In the genomic region with DNA sequence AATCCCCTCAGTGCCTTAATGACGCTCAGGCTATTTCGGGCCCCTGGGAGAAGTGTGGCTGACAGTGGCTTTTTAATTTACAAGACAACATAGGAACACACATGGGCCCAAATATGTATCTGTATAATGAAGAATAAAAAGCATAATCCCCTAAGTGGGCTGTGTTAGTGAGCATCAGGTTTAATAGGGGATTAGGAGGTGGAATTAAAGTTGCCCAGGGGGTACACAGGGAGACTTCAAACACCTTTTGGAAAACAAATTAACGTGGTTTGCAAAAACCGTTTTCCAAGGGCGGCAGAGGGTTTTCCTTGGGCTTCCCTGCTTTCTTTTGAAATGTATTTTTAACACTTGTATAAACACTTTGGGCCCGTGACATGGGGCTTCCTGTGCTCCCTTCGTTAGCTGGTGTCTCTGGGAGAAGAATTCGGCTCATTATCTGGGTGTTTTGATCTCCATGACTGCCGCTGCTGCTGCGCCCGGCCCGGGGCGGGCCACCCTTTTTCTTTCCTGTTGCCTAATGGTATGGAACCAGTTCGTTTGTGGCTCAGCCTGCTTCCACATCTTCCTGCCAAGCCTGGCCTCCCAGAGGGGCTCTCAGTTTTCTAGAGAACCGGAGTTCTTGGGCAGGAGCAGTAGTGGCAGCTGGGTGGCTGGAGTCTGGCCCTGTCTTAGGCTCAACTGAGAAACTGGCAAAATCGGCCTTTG, we compare ENCODE assay signal across 21 cellular contexts.
DNase-seq lines count a peak whose midpoint lies in the region; ATAC-seq, FAIRE-seq and TF ChIP-seq lines count a peak whose summit lies in the region.
"Had no signal": no experiment of that assay in that cellular context is flagged by ENCODE, and none has a peak within 500 bp of the region (broad histone marks: within the 10 kb centered on the region; RNA-seq: fewer than 3 reads in every experiment).

No MANE protein-coding gene starts in this region.

- TF ChIP-seq POLR2A in NB4 (IDR thresholded peaks at IDR 0.05; ENCODE audit: extremely low read depth, insufficient read length): no peak
- no peak for TF ChIP-seq POLR2A in K562 (conservative IDR thresholded peaks at IDR 0.05)

- WGBS in K562 (ENCODE audit: insufficient coverage, low coverage, missing lambda C conversion rate): 30% methylated on average over 16 of the region's 16 CpGs
- no CpG with 5 or more reads among the region's 16 CpGs for WGBS in neuronal stem cell (ENCODE audit: extremely low coverage in 2 of 2, insufficient read length in 2 of 2, insufficient replicate concordance in 1 of 2), 2 donors

- no peaks in the 10 kb centered on the region for H3K27me3 ChIP-seq in K562 (ENCODE audit: control insufficient read depth in 2 of 2, insufficient read depth in 2 of 2, low read length in 2 of 2)
- H3K27me3 ChIP-seq in neuronal stem cell (ENCODE audit: control insufficient read depth in 3 of 3, insufficient read depth in 3 of 3, low read depth in 1 of 3, low read length in 3 of 3): peaks cover 0 to 29% (median 0%) of the 10 kb centered on the region in 3 experiments
- H3K27me3 ChIP-seq: breast epithelium, heart left ventricle had no signal

- H2AFZ ChIP-seq in K562 (ENCODE audit: low read depth, low read length) (peak overlapping the region; percentile 36; the same call in 1 of the 2 replicates), neuronal stem cell (ENCODE audit: low read length) (no peak overlapping the region)

- H3K4ac ChIP-seq in neuronal stem cell (ENCODE audit: low read length): no peak overlapping the region

- H3K4me1 ChIP-seq in K562 (replicated peaks in 1 of 2; ENCODE audit: control insufficient read depth in 2 of 2, insufficient read depth in 2 of 2, low read length in 2 of 2) (peaks cover 16 to 22% of the 10 kb centered on the region in 2 experiments), neuronal stem cell (ENCODE audit: control insufficient read depth in 2 of 2, insufficient read depth in 1 of 2, low read depth in 1 of 2, low read length in 2 of 2) (peaks cover 0 to 4% of the 10 kb centered on the region in 2 donors)
- H3K4me1 ChIP-seq: breast epithelium had no signal

- DNase-seq in D341Med (ENCODE audit: low spot score): peak; percentile 65
- peak; percentile 75 for DNase-seq in NB4 (ENCODE audit: low read depth)
- DNase-seq in K562 (ENCODE audit: extremely low read depth in 1 of 4, low spot score in 3 of 4): peak in 2 of 4 experiments; percentile 48 to 53
- DNase-seq in neuronal stem cell (ENCODE audit: low spot score): no peak
- no peak for DNase-seq in NCI-H345 (lab: John Stamatoyannopoulos, UW)
- no peak for DNase-seq in NCI-H510A treated with DMSO at 0.1 percent for 48 hours (lab: John Stamatoyannopoulos, UW)
- DNase-seq: activated CD8-positive, alpha-beta T cell treated with anti-CD3 and anti-CD28 coated beads for 36 hours; activated naive CD8-positive, alpha-beta T cell treated with anti-CD3 and anti-CD28 coated beads for 36 hours; activated T-cell treated with anti-CD3 and anti-CD28 coated beads, Interleukin-2, amount 50 U/mL, for 48 hours; effector memory CD4-positive, alpha-beta T cell; heart left ventricle; NCI-H187 treated with DMSO at 0.1 percent for 48 hours; nucleus accumbens; stimulated activated CD4-positive, alpha-beta T cell treated with anti-CD3 and anti-CD28 coated beads, Interleukin-4, amount 100 ng/mL, for 1 hour; substantia nigra; WERI-Rb-1 had no signal

- H3K18ac ChIP-seq in neuronal stem cell (ENCODE audit: low read length): peak overlapping the region; percentile 12

- POLR2A ChIA-PET in K562 (lab: Yijun Ruan, JAX): interaction anchor here (0.9 kb wide), 1 partner anchor 10 kb away, joined by 3 read pairs; no protein-coding TSS in a partner anchor

- no peaks in the 10 kb centered on the region for H4K20me1 ChIP-seq in K562 (replicated peaks; ENCODE audit: control insufficient read depth, insufficient read depth, low read length)

- no peak overlapping the region for H2BK120ac ChIP-seq in neuronal stem cell (ENCODE audit: low read depth, low read length)

- H3K9me3 ChIP-seq in K562 (replicated peaks; ENCODE audit: control insufficient read depth, insufficient read depth, low read depth, low read length): no peaks in the 10 kb centered on the region
- no peaks in the 10 kb centered on the region for H3K9me3 ChIP-seq in neuronal stem cell (replicated peaks in 1 of 2; ENCODE audit: control insufficient read depth in 2 of 2, insufficient read depth in 1 of 2, low read depth in 1 of 2, low read length in 2 of 2)
- H3K9me3 ChIP-seq: breast epithelium, heart left ventricle had no signal

- H3K4me2 ChIP-seq in K562 (ENCODE audit: insufficient read depth, low read length): peak overlapping the region; percentile 12; the same call in 1 of the 2 replicates
- H3K4me2 ChIP-seq in neuronal stem cell (ENCODE audit: insufficient read depth, low read length, poor library complexity, severe bottlenecking): no peak overlapping the region

- peak; percentile 69 for ATAC-seq in K562
- no peak for ATAC-seq in GM21381 (IDR thresholded peaks at IDR 0.05; ENCODE audit: unreplicated experiment)
- no peak for ATAC-seq in GM19397 (IDR thresholded peaks at IDR 0.05; ENCODE audit: unreplicated experiment)
- ATAC-seq: activated CD8-positive, alpha-beta T cell treated with anti-CD3 and anti-CD28 coated beads for 36 hours; heart left ventricle; Panc1 had no signal

- no peak overlapping the region for H3K23ac ChIP-seq in neuronal stem cell (ENCODE audit: low read depth, low read length, poor library complexity)

- TF ChIP-seq CTCF in NB4 (IDR thresholded peaks at IDR 0.05; ENCODE audit: low read depth, low read length) (no peak), K562 (IDR thresholded peaks at IDR 0.05 in 2 of 3, conservative IDR thresholded peaks at IDR 0.05 in 1 of 3; ENCODE audit: insufficient read depth in 2 of 3, low read depth in 1 of 3, low read length in 3 of 3) (no peak)

- no peak overlapping the region for H2BK15ac ChIP-seq in neuronal stem cell (ENCODE audit: low read length)

- H3K9ac ChIP-seq in K562 (ENCODE audit: insufficient read depth in 1 of 2, low read depth in 2 of 2, low read length in 2 of 2) (0 out of 4 replicates have a peak overlapping the region, but pooled peaks of 1 of the 2 experiments have one; percentile 28), neuronal stem cell (ENCODE audit: low read depth, low read length, poor library complexity) (no peak overlapping the region)

- FAIRE-seq in K562 (lab: Jason Lieb, UNC): no peak
- FAIRE-seq: islet of Langerhans had no signal

- in situ Hi-C loops in K562 (cut with MboI): no loop called here

- H3K36me3 ChIP-seq in K562 (ENCODE audit: control insufficient read depth, insufficient read depth, low read length): no peaks in the 10 kb centered on the region
- H3K36me3 ChIP-seq in neuronal stem cell (replicated peaks in 1 of 2; ENCODE audit: control insufficient read depth in 2 of 2, insufficient read depth in 2 of 2, low read length in 2 of 2): no peaks in the 10 kb centered on the region
- H3K36me3 ChIP-seq: breast epithelium, heart left ventricle, WERI-Rb-1 had no signal

- BruUV-seq in K562 (replicated peaks; lab: Mats Ljungman, UMichigan): no TSS peak

- CTCF ChIA-PET in K562 (lab: Yijun Ruan, JAX; ENCODE audit: low intra/inter-chr PET ratio): no interaction called here

- H3K27ac ChIP-seq in K562 (ENCODE audit: extremely low read depth, low read depth, low read length): no peak overlapping the region
- no peak overlapping the region for H3K27ac ChIP-seq in neuronal stem cell (replicated peaks; ENCODE audit: low read length)
- H3K27ac ChIP-seq: breast epithelium, heart left ventricle, WERI-Rb-1 had no signal

- no peak overlapping the region for H3K4me3 ChIP-seq in NB4 (ENCODE audit: low read depth, low read length)
- no peak overlapping the region for H3K4me3 ChIP-seq in K562
- H3K4me3 ChIP-seq in neuronal stem cell (ENCODE audit: low read length in 2 of 2): no peak overlapping the region
- H3K4me3 ChIP-seq: breast epithelium, heart left ventricle had no signal

- H2BK5ac ChIP-seq in neuronal stem cell (ENCODE audit: low read length): no peak overlapping the region

- no peak overlapping the region for H3K14ac ChIP-seq in neuronal stem cell (ENCODE audit: low read length)

- H4K91ac ChIP-seq in neuronal stem cell (ENCODE audit: low read depth, low read length, poor library complexity): no peak overlapping the region

- no peaks in the 10 kb centered on the region for H3K79me1 ChIP-seq in neuronal stem cell (ENCODE audit: low read depth, low read length)

- H2AK5ac ChIP-seq in neuronal stem cell (ENCODE audit: low read depth, low read length): no peak overlapping the region

- no peak overlapping the region for H4K8ac ChIP-seq in neuronal stem cell (ENCODE audit: low read depth, low read length)

- H3K9me1 ChIP-seq in K562 (ENCODE audit: control insufficient read depth, insufficient read depth, low read length): peaks cover 3% of the 10 kb centered on the region

- intact Hi-C loops in K562 (cut with micrococcal nuclease): no loop called here

- no peak overlapping the region for H2BK12ac ChIP-seq in neuronal stem cell (ENCODE audit: low read length)

- no peaks in the 10 kb centered on the region for H3K79me2 ChIP-seq in K562 (ENCODE audit: control insufficient read depth, insufficient read depth, low read length)

- no peak for TF ChIP-seq EP300 in K562 (IDR thresholded peaks at IDR 0.05; ENCODE audit: low read length)

- no peak for TF ChIP-seq RAD21 in K562 (CRISPR knock-in tag; conservative IDR thresholded peaks at IDR 0.05 in 1 of 2, IDR thresholded peaks at IDR 0.05 in 1 of 2)

TF ChIP-seq in K562, 482 proteins besides CTCF, POLR2A, EP300 and RAD21 (continues in another document):
- TF ChIP-seq PHB2 (IDR thresholded peaks at IDR 0.05; ENCODE audit: low read depth) (no peak), ETS2 (tag; IDR thresholded peaks at IDR 0.05; ENCODE audit: borderline replicate concordance, poor library complexity, severe bottlenecking) (no peak), RCOR1 (IDR thresholded peaks at IDR 0.05; ENCODE audit: borderline replicate concordance in 1 of 2, low read depth in 2 of 2, low read length in 2 of 2) (0 out of 4 replicates have a peak, but pooled peaks of 1 of the 2 experiments have one; percentile 30)

Comparison
In these comparisons a context has a peak if more than half of its experiments do, and no peak if none do; other contexts are left out.
1. DNase-seq: peak in D341Med (single experiment) and NB4 (single experiment); none in neuronal stem cell (single experiment), NCI-H345 (single experiment) and NCI-H510A treated with DMSO at 0.1 percent for 48 hours (single experiment).